In the genomic region with DNA sequence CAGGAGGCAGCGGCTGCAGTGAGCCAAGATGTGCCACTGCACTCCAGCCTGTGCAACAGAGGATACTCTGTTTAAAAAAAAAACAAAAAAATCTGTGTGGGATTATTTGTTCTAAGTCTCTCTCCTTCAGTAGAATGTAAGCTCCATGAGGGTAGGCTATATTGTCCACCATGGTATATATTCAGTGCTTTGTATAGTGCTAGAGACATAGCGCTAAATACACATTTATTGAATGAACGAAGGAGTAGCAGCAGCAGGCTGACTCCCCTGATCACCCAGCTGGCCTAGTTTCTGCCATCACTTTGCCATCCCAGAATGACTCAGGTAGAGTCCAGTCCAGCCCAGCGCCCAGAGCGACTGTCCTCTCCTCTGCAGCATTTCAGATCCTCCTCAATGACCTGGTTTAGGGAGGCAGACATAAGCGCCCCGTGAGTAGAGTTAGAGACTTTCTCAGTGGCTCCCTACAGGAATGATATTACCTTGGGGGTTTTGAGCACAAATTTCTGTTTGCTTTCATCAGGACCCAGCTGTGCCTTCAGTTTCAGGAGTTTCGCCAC, we compare ENCODE assay signal across 8 cellular contexts. TPM values are rescaled to one million over a fixed set of nuclear protein-coding genes. Genes with fewer than 3 reads are reported as not detected.
DNase-seq lines count a peak whose midpoint lies in the region; ATAC-seq and TF ChIP-seq lines count a peak whose summit lies in the region.

No MANE protein-coding gene starts in this region.

- H3K36me3 ChIP-seq in Karpas-422 (ENCODE audit: insufficient read depth, low read length) (peaks cover 26% of the 10 kb centered on the region; the same call in 1 of the 2 replicates), duodenal mucosa (ENCODE audit: control insufficient read depth in 1 of 2, insufficient read depth in 2 of 2, low read length in 2 of 2) (peaks cover 17 to 33% of the 10 kb centered on the region in 2 donors), neural cell (ENCODE audit: insufficient read depth, low read length) (peaks cover 4% of the 10 kb centered on the region)

- H3K9me2 ChIP-seq in Karpas-422 (replicated peaks; ENCODE audit: insufficient read depth, low read length) (no peaks in the 10 kb centered on the region), neural cell (ENCODE audit: insufficient read depth, low read length) (no peaks in the 10 kb centered on the region)

- H3K9ac ChIP-seq in Karpas-422 (ENCODE audit: low read length), result peak overlapping the region; percentile 88
- peak overlapping the region; percentile 71 to 88 for H3K9ac ChIP-seq in duodenal mucosa (ENCODE audit: low read depth in 1 of 2, low read length in 2 of 2)
- peak overlapping the region; percentile 86 for H3K9ac ChIP-seq in neural cell (ENCODE audit: low read length)

- H3K9me3 ChIP-seq in Karpas-422 (ENCODE audit: low read length), result no peaks in the 10 kb centered on the region
- H3K9me3 ChIP-seq in duodenal mucosa (ENCODE audit: control insufficient read depth in 1 of 2, low read length in 2 of 2), result no peaks in the 10 kb centered on the region
- no peaks in the 10 kb centered on the region for H3K9me3 ChIP-seq in neural cell (ENCODE audit: low read length)

- TF ChIP-seq RAD21 in neural cell (conservative IDR thresholded peaks at IDR 0.05), result no peak

- no peaks in the 10 kb centered on the region for H3K27me3 ChIP-seq in Karpas-422 (ENCODE audit: low read length)
- H3K27me3 ChIP-seq in duodenal mucosa (ENCODE audit: control insufficient read depth in 1 of 2, insufficient read depth in 2 of 2, low read length in 2 of 2), result no peaks in the 10 kb centered on the region
- no peaks in the 10 kb centered on the region for H3K27me3 ChIP-seq in neural cell (ENCODE audit: insufficient read depth, low read depth, low read length)

- H3K4me3 ChIP-seq in Karpas-422 (ENCODE audit: low read length), result peak overlapping the region; percentile 88
- peak overlapping the region; percentile 93 to 94 for H3K4me3 ChIP-seq in duodenal mucosa (ENCODE audit: low read depth in 1 of 2, low read length in 2 of 2)
- peak overlapping the region; percentile 79 for H3K4me3 ChIP-seq in neural cell (ENCODE audit: low read length)

- TF ChIP-seq CTCF in GM10266 (IDR thresholded peaks at IDR 0.05; ENCODE audit: control insufficient read depth, insufficient read depth, low read depth, missing control alignments) (no peak), neural cell (IDR thresholded peaks at IDR 0.05; ENCODE audit: poor library complexity, severe bottlenecking) (no peak)

- H3K27ac ChIP-seq in Karpas-422 (ENCODE audit: low read length) (no peak overlapping the region), duodenal mucosa (ENCODE audit: low read depth, low read length) (peak overlapping the region; percentile 4), neural cell (ENCODE audit: low read length) (peak overlapping the region; percentile 86)

- ATAC-seq in GM18858 (IDR thresholded peaks at IDR 0.05; ENCODE audit: unreplicated experiment) (no peak), GM21526 (IDR thresholded peaks at IDR 0.05; ENCODE audit: low FRiP score, unreplicated experiment) (no peak)

- TF ChIP-seq EP300 in neural cell (conservative IDR thresholded peaks at IDR 0.05; ENCODE audit: poor library complexity, severe bottlenecking), result no peak

- H4K20me1 ChIP-seq in Karpas-422 (ENCODE audit: insufficient read depth, low read depth, low read length) (no peaks in the 10 kb centered on the region), neural cell (ENCODE audit: insufficient read depth) (no peaks in the 10 kb centered on the region)

- DNase-seq in GM10266 (ENCODE audit: extremely low spot score), result peak; percentile 8
- no peak for DNase-seq in Karpas-422
- no peak for DNase-seq in NCI-H1048 (lab: John Stamatoyannopoulos, UW)
- no peak for DNase-seq in GM19240 (ENCODE audit: insufficient read length, low spot score)

- H3F3A ChIP-seq in neural cell (ENCODE audit: insufficient read depth, low read length, poor library complexity, severe bottlenecking), result no peaks in the 10 kb centered on the region

- H2AFZ ChIP-seq in Karpas-422 (ENCODE audit: low read length) (no peak overlapping the region), neural cell (ENCODE audit: low read depth, low read length) (peak overlapping the region; percentile 74)

- H3K4me2 ChIP-seq in Karpas-422 (ENCODE audit: low read depth, low read length, poor library complexity, severe bottlenecking), result peak overlapping the region; percentile 91
- H3K4me2 ChIP-seq in neural cell (ENCODE audit: low read length), result peak overlapping the region; percentile 82

- H3K79me2 ChIP-seq in Karpas-422 (ENCODE audit: low read length) (peaks cover 62% of the 10 kb centered on the region), neural cell (replicated peaks; ENCODE audit: insufficient read depth, low read length) (peaks cover 25% of the 10 kb centered on the region)

- H3K4me1 ChIP-seq in Karpas-422 (ENCODE audit: low read length), result peaks cover 20% of the 10 kb centered on the region
- peaks cover 13 to 22% of the 10 kb centered on the region in 2 donors for H3K4me1 ChIP-seq in duodenal mucosa (ENCODE audit: control insufficient read depth in 1 of 2, insufficient read depth in 2 of 2, low read length in 2 of 2)

TF ChIP-seq in neural cell, 6 proteins besides CTCF, POLR2A, EP300 and RAD21:
- TF ChIP-seq SMC3 (conservative IDR thresholded peaks at IDR 0.05; ENCODE audit: poor library complexity) (no peak), MXI1 (conservative IDR thresholded peaks at IDR 0.05; ENCODE audit: poor library complexity, severe bottlenecking) (no peak), POLR2AphosphoS5 (IDR thresholded peaks at IDR 0.05) (no peak), EZH2 (IDR thresholded peaks at IDR 0.05; ENCODE audit: borderline replicate concordance, insufficient read depth, low read length, poor library complexity, severe bottlenecking) (no peak), TAF1 (IDR thresholded peaks at IDR 0.05; ENCODE audit: low read depth) (no peak)
- TF ChIP-seq, protein P1, sequence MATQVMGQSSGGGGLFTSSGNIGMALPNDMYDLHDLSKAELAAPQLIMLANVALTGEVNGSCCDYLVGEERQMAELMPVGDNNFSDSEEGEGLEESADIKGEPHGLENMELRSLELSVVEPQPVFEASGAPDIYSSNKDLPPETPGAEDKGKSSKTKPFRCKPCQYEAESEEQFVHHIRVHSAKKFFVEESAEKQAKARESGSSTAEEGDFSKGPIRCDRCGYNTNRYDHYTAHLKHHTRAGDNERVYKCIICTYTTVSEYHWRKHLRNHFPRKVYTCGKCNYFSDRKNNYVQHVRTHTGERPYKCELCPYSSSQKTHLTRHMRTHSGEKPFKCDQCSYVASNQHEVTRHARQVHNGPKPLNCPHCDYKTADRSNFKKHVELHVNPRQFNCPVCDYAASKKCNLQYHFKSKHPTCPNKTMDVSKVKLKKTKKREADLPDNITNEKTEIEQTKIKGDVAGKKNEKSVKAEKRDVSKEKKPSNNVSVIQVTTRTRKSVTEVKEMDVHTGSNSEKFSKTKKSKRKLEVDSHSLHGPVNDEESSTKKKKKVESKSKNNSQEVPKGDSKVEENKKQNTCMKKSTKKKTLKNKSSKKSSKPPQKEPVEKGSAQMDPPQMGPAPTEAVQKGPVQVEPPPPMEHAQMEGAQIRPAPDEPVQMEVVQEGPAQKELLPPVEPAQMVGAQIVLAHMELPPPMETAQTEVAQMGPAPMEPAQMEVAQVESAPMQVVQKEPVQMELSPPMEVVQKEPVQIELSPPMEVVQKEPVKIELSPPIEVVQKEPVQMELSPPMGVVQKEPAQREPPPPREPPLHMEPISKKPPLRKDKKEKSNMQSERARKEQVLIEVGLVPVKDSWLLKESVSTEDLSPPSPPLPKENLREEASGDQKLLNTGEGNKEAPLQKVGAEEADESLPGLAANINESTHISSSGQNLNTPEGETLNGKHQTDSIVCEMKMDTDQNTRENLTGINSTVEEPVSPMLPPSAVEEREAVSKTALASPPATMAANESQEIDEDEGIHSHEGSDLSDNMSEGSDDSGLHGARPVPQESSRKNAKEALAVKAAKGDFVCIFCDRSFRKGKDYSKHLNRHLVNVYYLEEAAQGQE (IDR thresholded peaks at IDR 0.05; ENCODE audit: borderline replicate concordance), result no peak
TF ChIP-seq in neural cell: peak in this region for 0.

RNA-seq across cellular contexts. Expression of a gene that starts 0.7 kb away (rescaled TPM):
- total RNA-seq in Karpas-422 (2014; rRNA removed; shearing (Covaris generic); ENCODE audit: low replicate concordance), result 29.9 and 61.0 TPM in 2 replicates
- polyA plus RNA-seq in neural cell, result 76.3 and 80.2 TPM in 2 replicates
- 67.2 and 74.6 TPM in 2 replicates for polyA minus RNA-seq in neural cell

RNA-seq across cellular contexts. Expression of a gene that starts 0.8 kb away (rescaled TPM):
- total RNA-seq in Karpas-422 (2014; rRNA removed; shearing (Covaris generic); ENCODE audit: low replicate concordance), result 18.1 and 18.3 TPM in 2 replicates
- 93.9 and 102 TPM in 2 replicates for polyA plus RNA-seq in neural cell
- polyA minus RNA-seq in neural cell, result 48.2 and 49.2 TPM in 2 replicates

RNA-seq across cellular contexts. Expression of a gene that starts 9.8 kb away (rescaled TPM):
- total RNA-seq in Karpas-422 (2014; rRNA removed; shearing (Covaris generic); ENCODE audit: low replicate concordance), result 18.1 and 20.6 TPM in 2 replicates
- 148 and 170 TPM in 2 replicates for polyA plus RNA-seq in neural cell
- 58.2 and 73.2 TPM in 2 replicates for polyA minus RNA-seq in neural cell

RNA-seq across cellular contexts. Expression of a gene that starts 17.1 kb away (rescaled TPM):
- total RNA-seq in Karpas-422 (2014; rRNA removed; shearing (Covaris generic); ENCODE audit: low replicate concordance), result 0.71 and 2.0 TPM in 2 replicates
- polyA plus RNA-seq in neural cell, result 4.2 and 4.4 TPM in 2 replicates
- 1.2 and 2.0 TPM in 2 replicates for polyA minus RNA-seq in neural cell

RNA-seq across cellular contexts. Expression of a gene that starts 25.8 kb away (rescaled TPM):
- total RNA-seq in Karpas-422 (2014; rRNA removed; shearing (Covaris generic); ENCODE audit: low replicate concordance), result 15.9 and 21.5 TPM in 2 replicates
- 20.4 and 20.7 TPM in 2 replicates for polyA plus RNA-seq in neural cell
- polyA minus RNA-seq in neural cell, result 12.7 and 13.1 TPM in 2 replicates
